In the genomic region with DNA sequence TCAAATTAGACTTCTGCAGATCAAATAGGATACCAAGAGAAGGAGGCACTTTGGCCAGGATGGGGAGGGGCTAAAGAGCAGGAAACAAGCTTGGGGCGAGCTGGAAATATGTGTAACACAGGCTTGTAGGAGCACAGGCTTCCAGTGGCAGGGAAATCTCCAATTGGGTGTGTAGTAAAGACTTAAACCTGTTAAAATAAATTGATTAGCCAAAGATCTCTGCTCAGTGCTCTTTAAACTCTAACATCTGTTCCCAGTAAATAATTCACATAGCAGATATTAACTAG, we compare ENCODE assay signal across 17 cellular contexts.
A peak's percentile ranks its signal among the peaks of the same experiment; 100 is the strongest.
DNase-seq lines count a peak whose midpoint lies in the region; ATAC-seq and TF ChIP-seq lines count a peak whose summit lies in the region.
"Had no signal": no experiment of that assay in that cellular context is flagged by ENCODE, and none has a peak within 500 bp of the region (broad histone marks: within the 10 kb centered on the region; RNA-seq: fewer than 3 reads in every experiment).

No MANE protein-coding gene starts in this region.

- H3K4me1 ChIP-seq in BLaER1 treated with 17β-estradiol and CSF1 and Interleukin-3, amounts not matched to agents 10 nM and 100 nM = peaks cover 12 to 71% (median 49%) of the 10 kb centered on the region in 10 experiments
- H3K4me1 ChIP-seq in body of pancreas (peaks cover 28% of the 10 kb centered on the region), suprapubic skin (peaks cover 13% of the 10 kb centered on the region)
- H3K4me1 ChIP-seq in CD8-positive, alpha-beta T cell (ENCODE audit: insufficient read depth, low read length) = peaks cover 37% of the 10 kb centered on the region
- H3K4me1 ChIP-seq: Caco-2 had no signal

- DNase-seq in DMS79 treated with DMSO at 0.1 percent for 48 hours (lab: John Stamatoyannopoulos, UW) = peak; percentile 19
- DNase-seq in DMS79 (lab: John Stamatoyannopoulos, UW) = no peak
- peak in 1 of 4 donors; percentile 22 for DNase-seq in body of pancreas
- DNase-seq in naive thymus-derived CD8-positive, alpha-beta T cell = no peak
- DNase-seq in CD8-positive, alpha-beta T cell = no peak
- no peak for DNase-seq in suprapubic skin (ENCODE audit: low spot score in 2 of 2)
- no peak for DNase-seq in germinal center (ENCODE audit: low spot score)
- DNase-seq: C1 segment of cervical spinal cord, Caco-2, DMS53, HCEC 1CT, Kasumi-1, NCI-H2029 treated with DMSO at 0.1 percent for 48 hours, NCI-H2227 treated with DMSO at 0.1 percent for 48 hours, NCI-H526 had no signal

- no peak overlapping the region for H3K27ac ChIP-seq in BLaER1 treated with 17β-estradiol and CSF1 and Interleukin-3, amounts not matched to agents 10 nM and 100 nM
- H3K27ac ChIP-seq in body of pancreas (peak overlapping the region in 3 of 4 donors; percentile 30 to 34 (median 30)), suprapubic skin (no peak overlapping the region)
- no peak overlapping the region for H3K27ac ChIP-seq in CD8-positive, alpha-beta T cell (ENCODE audit: low read depth, low read length)
- H3K27ac ChIP-seq: 22Rv1 had no signal

- peak overlapping the region in 3 of 10 donors; percentile 2 to 33 (median 29) for H3K4me3 Mint-ChIP-seq in naive thymus-derived CD8-positive, alpha-beta T cell
- no peak overlapping the region for H3K4me3 Mint-ChIP-seq in CD8-positive, alpha-beta T cell

- intact Hi-C loops in body of pancreas (cut with DNase I) = no loop called here
- intact Hi-C loops in CD8-positive, alpha-beta T cell (cut with DNase I, micrococcal nuclease) = loop anchor here (1.0 to 2.0 kb wide), 2 partner anchors 11 to 44 kb away; no protein-coding TSS in a partner anchor

- H3K9me3 ChIP-seq in BLaER1 treated with 17β-estradiol and CSF1 and Interleukin-3, amounts not matched to agents 10 nM and 100 nM (replicated peaks in 1 of 11) = no peaks in the 10 kb centered on the region
- no peaks in the 10 kb centered on the region for H3K9me3 ChIP-seq in body of pancreas
- no peaks in the 10 kb centered on the region for H3K9me3 ChIP-seq in CD8-positive, alpha-beta T cell (ENCODE audit: low read length)
- no peaks in the 10 kb centered on the region for H3K9me3 ChIP-seq in suprapubic skin
- H3K9me3 ChIP-seq: Caco-2 had no signal

- TF ChIP-seq CTCF in body of pancreas (IDR thresholded peaks at IDR 0.05) = no peak
- TF ChIP-seq CTCF in CD8-positive, alpha-beta T cell (IDR thresholded peaks at IDR 0.05) = no peak
- TF ChIP-seq CTCF in suprapubic skin (IDR thresholded peaks at IDR 0.05) = no peak

- TF ChIP-seq EP300 in suprapubic skin (IDR thresholded peaks at IDR 0.05) = no peak

- H3K4me3 ChIP-seq in BLaER1 treated with 17β-estradiol and CSF1 and Interleukin-3, amounts not matched to agents 10 nM and 100 nM = no peak overlapping the region
- no peak overlapping the region for H3K4me3 ChIP-seq in body of pancreas
- H3K4me3 ChIP-seq in CD8-positive, alpha-beta T cell (ENCODE audit: low read depth, low read length) = no peak overlapping the region
- H3K4me3 ChIP-seq in suprapubic skin = no peak overlapping the region

- H3K36me3 Mint-ChIP-seq in naive thymus-derived CD8-positive, alpha-beta T cell = no peaks in the 10 kb centered on the region
- no peaks in the 10 kb centered on the region for H3K36me3 Mint-ChIP-seq in CD8-positive, alpha-beta T cell

- H3K27me3 ChIP-seq in BLaER1 treated with 17β-estradiol and CSF1 and Interleukin-3, amounts not matched to agents 10 nM and 100 nM = no peaks in the 10 kb centered on the region
- H3K27me3 ChIP-seq in body of pancreas (no peaks in the 10 kb centered on the region), suprapubic skin (peaks cover 23% of the 10 kb centered on the region)
- H3K27me3 ChIP-seq in CD8-positive, alpha-beta T cell (ENCODE audit: insufficient read depth, low read length) = no peaks in the 10 kb centered on the region

- no peak overlapping the region for H3K9ac ChIP-seq in BLaER1 treated with 17β-estradiol and CSF1 and Interleukin-3, amounts not matched to agents 10 nM and 100 nM

- WGBS in body of pancreas, 2 donors = 23 to 57% methylated on average over 1 of the region's 1 CpG
- 26% methylated on average over 1 of the region's 1 CpG for WGBS in suprapubic skin

- POLR2A ChIA-PET in naive thymus-derived CD8-positive, alpha-beta T cell (lab: Charles Lee) = interaction anchor here (1.2 kb wide), 1 partner anchor 10 kb away, joined by 4 read pairs; no protein-coding TSS in a partner anchor
- POLR2A ChIA-PET in CD8-positive, alpha-beta T cell (lab: Charles Lee) = interaction anchor here (1.6 kb wide), 1 partner anchor 19 kb away, joined by 3 read pairs; no protein-coding TSS in a partner anchor

- CTCF ChIA-PET in CD8-positive, alpha-beta T cell (lab: Charles Lee) = interaction anchor here (1.3 to 1.8 kb wide), 2 partner anchors 29 to 126 kb away, joined by 3 to 5 read pairs; no protein-coding TSS in a partner anchor

- H3K27ac Mint-ChIP-seq in naive thymus-derived CD8-positive, alpha-beta T cell = peak overlapping the region in 7 of 10 donors; percentile 5 to 76 (median 53)
- H3K27ac Mint-ChIP-seq in CD8-positive, alpha-beta T cell = no peak overlapping the region

- H3K4me2 ChIP-seq in BLaER1 treated with 17β-estradiol and CSF1 and Interleukin-3, amounts not matched to agents 10 nM and 100 nM = peak overlapping the region in 10 of 11 experiments; percentile 15 to 81 (median 68); a peak in 16 of 22 replicates

- H4K20me1 ChIP-seq in BLaER1 treated with 17β-estradiol and CSF1 and Interleukin-3, amounts not matched to agents 10 nM and 100 nM = no peaks in the 10 kb centered on the region

- peak; percentile 49 for ATAC-seq in body of pancreas
- no peak for ATAC-seq in naive thymus-derived CD8-positive, alpha-beta T cell
- no peak for ATAC-seq in CD8-positive, alpha-beta T cell

- H3K27me3 Mint-ChIP-seq in naive thymus-derived CD8-positive, alpha-beta T cell = no peaks in the 10 kb centered on the region
- H3K27me3 Mint-ChIP-seq in CD8-positive, alpha-beta T cell (ENCODE audit: low read depth) = no peaks in the 10 kb centered on the region

- TF ChIP-seq POLR2A in body of pancreas (IDR thresholded peaks at IDR 0.05) = no peak
- no peak for TF ChIP-seq POLR2A in suprapubic skin (IDR thresholded peaks at IDR 0.05)

- peaks cover 28 to 69% (median 45%) of the 10 kb centered on the region in 4 donors for H3K4me1 Mint-ChIP-seq in naive thymus-derived CD8-positive, alpha-beta T cell
- H3K4me1 Mint-ChIP-seq in CD8-positive, alpha-beta T cell (ENCODE audit: low read depth) = peaks cover 54% of the 10 kb centered on the region

- no peaks in the 10 kb centered on the region for H3K9me3 Mint-ChIP-seq in naive thymus-derived CD8-positive, alpha-beta T cell
- H3K9me3 Mint-ChIP-seq in CD8-positive, alpha-beta T cell = no peaks in the 10 kb centered on the region

- H3K36me3 ChIP-seq in BLaER1 treated with 17β-estradiol and CSF1 and Interleukin-3, amounts not matched to agents 10 nM and 100 nM = no peaks in the 10 kb centered on the region
- H3K36me3 ChIP-seq in body of pancreas (replicated peaks in 1 of 2; ENCODE audit: insufficient read depth in 1 of 2, low read depth in 2 of 2) (no peaks in the 10 kb centered on the region), suprapubic skin (no peaks in the 10 kb centered on the region)
- no peaks in the 10 kb centered on the region for H3K36me3 ChIP-seq in CD8-positive, alpha-beta T cell (ENCODE audit: insufficient read depth, low read length)

Comparison
In these comparisons a context has a peak if more than half of its experiments do, and no peak if none do; other contexts are left out.
1. H3K27ac ChIP-seq: peak in body of pancreas (3 of 4); none in BLaER1 treated with 17β-estradiol and CSF1 and Interleukin-3, amounts not matched to agents 10 nM and 100 nM (0 of 11), CD8-positive, alpha-beta T cell (single experiment) and suprapubic skin (single experiment).